9 cellular contexts compared by ENCODE assay signal in the genomic region with DNA sequence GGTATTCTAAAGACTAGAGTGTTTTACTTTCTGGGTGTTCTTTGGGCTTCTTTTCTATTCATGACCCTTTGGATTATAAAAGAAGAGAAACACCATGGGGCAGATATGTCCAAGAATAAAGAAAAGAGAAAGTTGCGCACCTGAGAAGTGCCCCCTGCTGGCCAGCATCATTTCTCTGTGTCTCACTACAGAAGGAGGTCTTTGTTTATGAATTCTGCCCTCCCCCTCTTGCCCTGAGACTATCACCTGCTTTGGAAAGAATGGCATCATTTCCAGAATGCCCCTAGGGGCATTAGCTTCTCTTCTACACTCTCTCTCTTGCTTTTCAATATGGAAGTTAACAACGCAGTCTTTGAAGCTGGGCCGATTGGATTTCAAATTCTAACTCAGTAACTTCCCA. TPM values are rescaled to one million over a fixed set of nuclear protein-coding genes. Genes with fewer than 3 reads are reported as not detected.
DNase-seq lines count a peak whose midpoint lies in the region; ATAC-seq, FAIRE-seq and TF ChIP-seq lines count a peak whose summit lies in the region.
"Had no signal": no experiment of that assay in that cellular context is flagged by ENCODE, and none has a peak within 500 bp of the region (broad histone marks: within the 10 kb centered on the region; RNA-seq: fewer than 3 reads in every experiment).

No MANE protein-coding gene starts in this region.

- H4K5ac ChIP-seq in H1 (ENCODE audit: insufficient read length, low read depth, low read length) = no peak overlapping the region

- H3K79me1 ChIP-seq in H1 (ENCODE audit: low read depth, low read length) = no peaks in the 10 kb centered on the region

- H4K8ac ChIP-seq in H1 (ENCODE audit: extremely low read depth, insufficient read depth, low read length) = no peak overlapping the region

- TF ChIP-seq RAD21 in H1 (IDR thresholded peaks at IDR 0.05 in 1 of 2, conservative IDR thresholded peaks at IDR 0.05 in 1 of 2; ENCODE audit: low read depth in 2 of 2, low read length in 2 of 2) = peak in 1 of 2 experiments; percentile 31; a peak in 1 of 4 replicates

- POLR2A ChIA-PET in H1 (lab: Charles Lee; ENCODE audit: partially characterized antibody) = no interaction called here

- no peak overlapping the region for H2AK5ac ChIP-seq in H1 (ENCODE audit: low read depth, low read length)

- no peak overlapping the region for H2BK20ac ChIP-seq in H1 (ENCODE audit: low read length)

- H3K9me3 Mint-ChIP-seq in type B pancreatic cell = no peaks in the 10 kb centered on the region

- H3K4me3 Mint-ChIP-seq in type B pancreatic cell = no peak overlapping the region

- H3K27ac Mint-ChIP-seq in type B pancreatic cell = no peak overlapping the region

- no peaks in the 10 kb centered on the region for H4K20me1 ChIP-seq in H1 (replicated peaks in 1 of 2; ENCODE audit: control insufficient read depth in 1 of 2, insufficient read depth in 2 of 2, low read length in 2 of 2)

- no peak overlapping the region for H3K9ac ChIP-seq in H1 (replicated peaks in 1 of 4; ENCODE audit: extremely low read depth in 1 of 4, low read depth in 3 of 4, low read length in 3 of 4)

- DNase-seq in left ventricle myocardium inferior = no peak
- no peak for DNase-seq in cardiac septum (ENCODE audit: low spot score)
- no peak for DNase-seq in RWPE2 (ENCODE audit: low spot score)
- DNase-seq in H1 (ENCODE audit: low read depth in 1 of 2, low spot score in 2 of 2) = peak in 1 of 2 experiments; percentile 50
- DNase-seq in type B pancreatic cell (ENCODE audit: extremely low spot score, unreplicated experiment) = no peak
- DNase-seq in psoas muscle = no peak
- DNase-seq: COR-L47 had no signal

- no peaks in the 10 kb centered on the region for H3K9me3 ChIP-seq in left ventricle myocardium inferior (replicated peaks)
- no peaks in the 10 kb centered on the region for H3K9me3 ChIP-seq in RWPE2 (ENCODE audit: severe bottlenecking)
- H3K9me3 ChIP-seq in H1 (ENCODE audit: insufficient read depth in 2 of 2, low read depth in 1 of 2, low read length in 1 of 2) = no peaks in the 10 kb centered on the region
- no peaks in the 10 kb centered on the region for H3K9me3 ChIP-seq in psoas muscle

- CTCF ChIA-PET in H1 (lab: Charles Lee; ENCODE audit: partially characterized antibody) = interaction anchor here (0.9 to 2.0 kb wide), 12 partner anchors 11 to 69 kb away, joined by 3 to 11 read pairs (median 4); no protein-coding TSS in a partner anchor

- H2BK120ac ChIP-seq in H1 (replicated peaks; ENCODE audit: low read depth, low read length) = no peak overlapping the region

- H4K91ac ChIP-seq in H1 (replicated peaks; ENCODE audit: insufficient read length, low read length) = no peak overlapping the region

- H2BK15ac ChIP-seq in H1 (ENCODE audit: low read length) = no peak overlapping the region

- no peak overlapping the region for H3K23ac ChIP-seq in H1 (ENCODE audit: insufficient read length)

- no peak overlapping the region for H3K18ac ChIP-seq in H1 (ENCODE audit: extremely low read depth, low read length)

- H3K4me1 Mint-ChIP-seq in type B pancreatic cell (ENCODE audit: unreplicated experiment) = no peaks in the 10 kb centered on the region

- H3K23me2 ChIP-seq in H1 (ENCODE audit: low read depth, low read length) = no peaks in the 10 kb centered on the region

- H3K27me3 ChIP-seq in left ventricle myocardium inferior (ENCODE audit: low read depth) = no peaks in the 10 kb centered on the region
- no peaks in the 10 kb centered on the region for H3K27me3 ChIP-seq in RWPE2 (ENCODE audit: insufficient read depth, poor library complexity, severe bottlenecking)
- no peaks in the 10 kb centered on the region for H3K27me3 ChIP-seq in H1 (replicated peaks in 1 of 4; ENCODE audit: control insufficient read depth in 3 of 4, extremely low read depth in 1 of 4, insufficient read depth in 3 of 4, low read length in 3 of 4)
- no peaks in the 10 kb centered on the region for H3K27me3 ChIP-seq in psoas muscle (ENCODE audit: insufficient read depth in 3 of 3, low read length in 2 of 3)

- peaks cover 33% of the 10 kb centered on the region for H3K4me1 ChIP-seq in left ventricle myocardium inferior
- no peaks in the 10 kb centered on the region for H3K4me1 ChIP-seq in RWPE2 (ENCODE audit: insufficient read depth, poor library complexity, severe bottlenecking)
- peaks cover 0 to 2% (median 0%) of the 10 kb centered on the region in 4 experiments; a peak in 1 of 7 replicates for H3K4me1 ChIP-seq in H1 (replicated peaks in 1 of 4; ENCODE audit: control insufficient read depth in 3 of 4, insufficient read depth in 4 of 4, low read length in 3 of 4)
- no peaks in the 10 kb centered on the region for H3K4me1 ChIP-seq in psoas muscle

- H3K27ac ChIP-seq in left ventricle myocardium inferior (replicated peaks) = no peak overlapping the region
- no peak overlapping the region for H3K27ac ChIP-seq in RWPE2 (ENCODE audit: poor library complexity, severe bottlenecking)
- H3K27ac ChIP-seq in H1 (ENCODE audit: low read depth, low read length) = no peak overlapping the region
- no peak overlapping the region for H3K27ac ChIP-seq in psoas muscle

- H2AFZ ChIP-seq in H1 (ENCODE audit: low read length) = no peak overlapping the region

- H3K36me3 ChIP-seq in left ventricle myocardium inferior (no peaks in the 10 kb centered on the region), RWPE2 (ENCODE audit: low read depth) (peaks cover 4% of the 10 kb centered on the region; the same call in 1 of the 2 replicates), H1 (ENCODE audit: control insufficient read depth in 2 of 4, insufficient read depth in 4 of 4, low read length in 3 of 4) (no peaks in the 10 kb centered on the region), psoas muscle (ENCODE audit: insufficient read depth in 1 of 2, low read depth in 1 of 2) (no peaks in the 10 kb centered on the region)

- H3K79me2 ChIP-seq in H1 (ENCODE audit: control insufficient read depth in 1 of 2, insufficient read depth in 2 of 2, low read length in 2 of 2) = no peaks in the 10 kb centered on the region

- ATAC-seq in RWPE2 (ENCODE audit: low read depth) = no peak
- no peak for ATAC-seq in HG03095 (IDR thresholded peaks at IDR 0.05; ENCODE audit: unreplicated experiment)
- no peak for ATAC-seq in HG03521 (IDR thresholded peaks at IDR 0.05; ENCODE audit: unreplicated experiment)
- no peak for ATAC-seq in psoas muscle

- H3K4me3 ChIP-seq in left ventricle myocardium inferior (no peak overlapping the region), RWPE2 (ENCODE audit: severe bottlenecking) (no peak overlapping the region), H1 (ENCODE audit: extremely low read depth in 1 of 4, insufficient read depth in 2 of 4, low read depth in 3 of 4, low read length in 4 of 4) (no peak overlapping the region), psoas muscle (no peak overlapping the region)

- H3K14ac ChIP-seq in H1 (ENCODE audit: insufficient read length) = no peak overlapping the region

- no peak overlapping the region for H2BK12ac ChIP-seq in H1 (ENCODE audit: low read depth, low read length)

- no peak for FAIRE-seq in H1 (lab: Jason Lieb, UNC)

- H3K36me3 Mint-ChIP-seq in type B pancreatic cell = no peaks in the 10 kb centered on the region

- no peak overlapping the region for H3K4me2 ChIP-seq in H1 (ENCODE audit: insufficient read depth in 1 of 2, low read depth in 2 of 2, low read length in 2 of 2)

- H3K27me3 Mint-ChIP-seq in type B pancreatic cell = no peaks in the 10 kb centered on the region

- no peak overlapping the region for H3K4ac ChIP-seq in H1 (replicated peaks; ENCODE audit: insufficient read length, low read depth, low read length)

- intact Hi-C loops in left ventricle myocardium inferior (cut with micrococcal nuclease) (no loop called here), cardiac septum (cut with DNase I) (no loop called here), psoas muscle (cut with DNase I) (no loop called here)

- no peak for TF ChIP-seq EP300 in H1 (IDR thresholded peaks at IDR 0.05; ENCODE audit: borderline replicate concordance in 1 of 2, low read depth in 2 of 2, low read length in 2 of 2)

- no peak overlapping the region for H2BK5ac ChIP-seq in H1 (ENCODE audit: low read depth, low read length)

- 93% methylated on average over 3 of the region's 3 CpGs; no CpG with 5 or more reads in 1 of the 2 experiments for WGBS in H1 (ENCODE audit: extremely low coverage in 1 of 2, insufficient coverage in 1 of 2, insufficient read length in 1 of 2, insufficient replicate concordance in 2 of 2, low coverage in 1 of 2, low lambda C conversion rate in 2 of 2, missing lambda C conversion rate in 1 of 2), 2 experiments
- 96 to 98% (median 97%) methylated on average over 3 of the region's 3 CpGs for WGBS in psoas muscle, 3 donors

- peak; percentile 32 for TF ChIP-seq CTCF in left ventricle myocardium inferior (IDR thresholded peaks at IDR 0.05; ENCODE audit: borderline replicate concordance)
- TF ChIP-seq CTCF in RWPE2 (IDR thresholded peaks at IDR 0.05; ENCODE audit: poor library complexity, severe bottlenecking) = peak; percentile 22
- peak; percentile 14 to 46 (median 25); a peak in 3 of 4 replicates for TF ChIP-seq CTCF in H1 (IDR thresholded peaks at IDR 0.05; ENCODE audit: control extremely low read depth in 1 of 3, insufficient read depth in 1 of 3, low read depth in 1 of 3, low read length in 3 of 3)
- peak; percentile 63 for TF ChIP-seq CTCF in type B pancreatic cell (conservative IDR thresholded peaks at IDR 0.05)
- no peak for TF ChIP-seq CTCF in psoas muscle (IDR thresholded peaks at IDR 0.05)

- TF ChIP-seq POLR2A in H1 (IDR thresholded peaks at IDR 0.05; ENCODE audit: control extremely low read depth in 1 of 2, low read depth in 2 of 2, low read length in 2 of 2) = no peak

- no peak overlapping the region for H3K56ac ChIP-seq in H1 (replicated peaks; ENCODE audit: insufficient read length, low read depth, low read length)

RNA-seq across cellular contexts. Expression of a gene that starts 45.0 kb away (rescaled TPM):
- total RNA-seq in left ventricle myocardium inferior = 161 TPM
- 108 TPM for total RNA-seq in cardiac septum
- 2.3 and 2.6 TPM in 2 replicates for total RNA-seq in H1 (2021; fragmentation: NEBNext Ultra II Directional; extraction: Animal tissue kit (Norgen Biotek cat#: 25700))
- 2.4 and 3.0 TPM in 2 replicates for polyA plus RNA-seq in H1 (2011; rRNA removed)
- 2.9 TPM for polyA plus RNA-seq in H1 (2011; cell fraction: cytosol; rRNA removed)
- 3.3 TPM for polyA plus RNA-seq in H1 (2011; cell fraction: nucleus; rRNA removed)
- polyA plus RNA-seq in H1 (2012, experiment 1 of 2) = 2.6 to 4.2 TPM (median 3.1 TPM) in 4 replicates
- 0.58 TPM for polyA plus RNA-seq in H1 (2012, experiment 2 of 2)
- 2.6 TPM for polyA plus RNA-seq in H1 (2013, experiment 1 of 2)
- polyA plus RNA-seq in H1 (2013, experiment 2 of 2) = 3.2 TPM
- polyA minus RNA-seq in H1 (2011; rRNA and poly(A)+ RNA removed) = 6.2 and 14.0 TPM in 2 replicates
- 2.7 TPM for polyA minus RNA-seq in H1 (2011; cell fraction: cytosol; rRNA and poly(A)+ RNA removed)
- polyA minus RNA-seq in H1 (2011; cell fraction: nucleus; rRNA and poly(A)+ RNA removed) = 22.6 TPM
- total RNA-seq in type B pancreatic cell (ENCODE audit: low replicate concordance) = 3.1 and 46.4 TPM in 2 replicates
- 10 to 100 TPM; 22.8 to 30.7 (median 29.5) TPM for total RNA-seq in psoas muscle
- polyA plus RNA-seq in psoas muscle = 10 to 100 TPM in 2 of 3 donors, 1 to 10 TPM in 1; 6.1 to 14.0 (median 13.8) TPM
